In genomic region chr6:25928562-25929324, GRCh38 we compare ENCODE assay signal across 34 cellular contexts. TPM values are rescaled to one million over a fixed set of nuclear protein-coding genes. Genes with fewer than 3 reads are reported as not detected.
"Had no signal": no experiment of that assay in that cellular context is flagged by ENCODE, and none has a peak within 500 bp of the region (broad histone marks: within the 10 kb centered on the region; RNA-seq: fewer than 3 reads in every experiment).

No MANE protein-coding gene starts in this region.

- DNase-seq: activated CD4-positive, alpha-beta memory T cell treated with anti-CD3 and anti-CD28 coated beads, Interleukin-2, amount 10 ng/mL, durations not matched to agents 7 days and 5 days; activated CD4-positive, alpha-beta T cell treated with anti-CD3 and anti-CD28 coated beads for 1 hour; activated CD4-positive, alpha-beta T cell treated with anti-CD3 and anti-CD28 coated beads, Interleukin-2, amount 10 ng/mL, durations not matched to agents 7 days and 5 days; activated CD8-positive, alpha-beta memory T cell treated with anti-CD3 and anti-CD28 coated beads, Interleukin-2, amount 50 U/mL, for 48 hours; activated naive CD8-positive, alpha-beta T cell treated with anti-CD3 and anti-CD28 coated beads, Interleukin-2, amount 50 U/mL, for 24 hours; activated T-cell treated with anti-CD3 and anti-CD28 coated beads, Interleukin-2, amount 50 U/mL, for 24 hours; amygdala; central memory CD4-positive, alpha-beta T cell; hippocampal formation; left lung; mesendoderm; posterior cingulate gyrus; sigmoid colon; stimulated activated CD4-positive, alpha-beta T cell treated with anti-CD3 and anti-CD28 coated beads, Interleukin-15, amount 100 ng/mL, for 24 hours; stimulated activated CD4-positive, alpha-beta T cell treated with anti-CD3 and anti-CD28 coated beads, Interleukin-2, amount 100 ng/mL, for 24 hours; stimulated activated naive B cell treated with anti-CD40 and anti-IgM and Interleukin-4, amounts not matched to agents 10 μg/mL and 1 μg/mL and 100 μg/mL, for 72 hours; stomach; T-helper 17 cell; T1000; thyroid gland had no signal

- H3K4me1 ChIP-seq: breast epithelium, gastroesophageal sphincter, left lung, sigmoid colon, thyroid gland had no signal

- H3K4me3 ChIP-seq: breast epithelium, gastroesophageal sphincter, left lung, lung, sigmoid colon, stomach, thyroid gland had no signal

- H3K27me3 Mint-ChIP-seq: activated CD4-positive, alpha-beta memory T cell treated with anti-CD3 and anti-CD28 coated beads, Interleukin-2, amount 10 ng/mL, durations not matched to agents 7 days and 5 days; activated CD4-positive, alpha-beta T cell treated with anti-CD3 and anti-CD28 coated beads, Interleukin-2, amount 10 ng/mL, durations not matched to agents 7 days and 5 days; activated naive CD4-positive, alpha-beta T cell treated with anti-CD3 and anti-CD28 coated beads, Interleukin-2, amount 50 U/mL, for 24 hours; activated T-cell treated with anti-CD3 and anti-CD28 coated beads, Interleukin-2, amount 50 U/mL, for 24 hours; stimulated activated naive B cell treated with anti-CD40 and anti-IgM and Interleukin-4, amounts not matched to agents 10 μg/mL and 1 μg/mL and 100 μg/mL, for 72 hours had no signal

- H3K27me3 ChIP-seq: breast epithelium, left lung, sigmoid colon, stomach, thyroid gland had no signal

- H3K4me3 Mint-ChIP-seq: activated CD4-positive, alpha-beta memory T cell treated with anti-CD3 and anti-CD28 coated beads, Interleukin-2, amount 10 ng/mL, durations not matched to agents 7 days and 5 days; activated CD4-positive, alpha-beta T cell treated with anti-CD3 and anti-CD28 coated beads, Interleukin-2, amount 10 ng/mL, durations not matched to agents 7 days and 5 days; activated naive CD4-positive, alpha-beta T cell treated with anti-CD3 and anti-CD28 coated beads, Interleukin-2, amount 50 U/mL, for 24 hours; activated naive CD8-positive, alpha-beta T cell treated with anti-CD3 and anti-CD28 coated beads, Interleukin-2, amount 50 U/mL, for 24 hours; activated T-cell treated with anti-CD3 and anti-CD28 coated beads, Interleukin-2, amount 50 U/mL, for 24 hours; natural killer cell treated with Interleukin-12 subunit alpha and Interleukin-12 subunit beta and Interleukin-15 and Interleukin-18, amount 100 ng/mL, for 72 hours; stimulated activated naive B cell treated with anti-CD40 and anti-IgM and Interleukin-4, amounts not matched to agents 10 μg/mL and 1 μg/mL and 100 μg/mL, for 72 hours; T-helper 17 cell had no signal

- H3K27ac Mint-ChIP-seq: activated CD4-positive, alpha-beta memory T cell treated with anti-CD3 and anti-CD28 coated beads, Interleukin-2, amount 10 ng/mL, durations not matched to agents 7 days and 5 days; activated CD4-positive, alpha-beta T cell treated with anti-CD3 and anti-CD28 coated beads, Interleukin-2, amount 10 ng/mL, durations not matched to agents 7 days and 5 days; activated naive CD4-positive, alpha-beta T cell treated with anti-CD3 and anti-CD28 coated beads, Interleukin-2, amount 50 U/mL, for 24 hours; activated naive CD8-positive, alpha-beta T cell treated with anti-CD3 and anti-CD28 coated beads, Interleukin-2, amount 50 U/mL, for 24 hours; activated T-cell treated with anti-CD3 and anti-CD28 coated beads, Interleukin-2, amount 50 U/mL, for 24 hours; activated T-helper 2 cell treated with anti-CD3 and anti-CD28 coated beads, Interferon-gamma antibody, Interleukin-2, Interleukin-4, amounts not matched to agents 10 μg/mL and 5 μg/mL and 100 μg/mL, durations not matched to agents 14 hours and 24 hours and 36 hours; natural killer cell treated with Interleukin-12 subunit alpha and Interleukin-12 subunit beta and Interleukin-15 and Interleukin-18, amount 100 ng/mL, for 72 hours; stimulated activated naive B cell treated with anti-CD40 and anti-IgM and Interleukin-4, amounts not matched to agents 10 μg/mL and 1 μg/mL and 100 μg/mL, for 72 hours; T-helper 17 cell had no signal

- H3K36me3 ChIP-seq: breast epithelium, gastroesophageal sphincter, left lung, sigmoid colon, stomach, thyroid gland had no signal

- H3K9me3 ChIP-seq: breast epithelium, gastroesophageal sphincter, left lung, sigmoid colon, stomach, thyroid gland had no signal

- FAIRE-seq: endothelial cell of umbilical vein had no signal

- H3K36me3 Mint-ChIP-seq: activated naive CD4-positive, alpha-beta T cell treated with anti-CD3 and anti-CD28 coated beads, Interleukin-2, amount 50 U/mL, for 24 hours; natural killer cell treated with Interleukin-12 subunit alpha and Interleukin-12 subunit beta and Interleukin-15 and Interleukin-18, amount 100 ng/mL, for 72 hours; stimulated activated naive B cell treated with anti-CD40 and anti-IgM and Interleukin-4, amounts not matched to agents 10 μg/mL and 1 μg/mL and 100 μg/mL, for 72 hours had no signal

- ATAC-seq: activated naive CD8-positive, alpha-beta T cell treated with anti-CD3 and anti-CD28 coated beads, Interleukin-2, amount 50 U/mL, for 24 hours; gastroesophageal sphincter; natural killer cell treated with Interleukin-12 subunit alpha and Interleukin-12 subunit beta and Interleukin-15 and Interleukin-18, amount 100 ng/mL, for 72 hours; stimulated activated naive B cell treated with anti-CD40 and anti-IgM and Interleukin-4, amounts not matched to agents 10 μg/mL and 1 μg/mL and 100 μg/mL, for 72 hours; T-helper 17 cell had no signal

- H3K27ac ChIP-seq: breast epithelium, gastroesophageal sphincter, left lung, sigmoid colon, stomach, thyroid gland had no signal

- H3K9me3 Mint-ChIP-seq: activated CD4-positive, alpha-beta memory T cell treated with anti-CD3 and anti-CD28 coated beads, Interleukin-2, amount 10 ng/mL, durations not matched to agents 7 days and 5 days; activated CD4-positive, alpha-beta T cell treated with anti-CD3 and anti-CD28 coated beads, Interleukin-2, amount 10 ng/mL, durations not matched to agents 7 days and 5 days; activated naive CD4-positive, alpha-beta T cell treated with anti-CD3 and anti-CD28 coated beads, Interleukin-2, amount 50 U/mL, for 24 hours; activated naive CD8-positive, alpha-beta T cell treated with anti-CD3 and anti-CD28 coated beads, Interleukin-2, amount 50 U/mL, for 24 hours; activated T-cell treated with anti-CD3 and anti-CD28 coated beads, Interleukin-2, amount 50 U/mL, for 24 hours; activated T-helper 2 cell treated with anti-CD3 and anti-CD28 coated beads, Interferon-gamma antibody, Interleukin-2, Interleukin-4, amounts not matched to agents 10 μg/mL and 5 μg/mL and 100 μg/mL, durations not matched to agents 14 hours and 24 hours and 36 hours; natural killer cell treated with Interleukin-12 subunit alpha and Interleukin-12 subunit beta and Interleukin-15 and Interleukin-18, amount 100 ng/mL, for 72 hours; stimulated activated naive B cell treated with anti-CD40 and anti-IgM and Interleukin-4, amounts not matched to agents 10 μg/mL and 1 μg/mL and 100 μg/mL, for 72 hours had no signal

- H3K4me1 Mint-ChIP-seq: activated CD4-positive, alpha-beta T cell treated with anti-CD3 and anti-CD28 coated beads, Interleukin-2, amount 10 ng/mL, durations not matched to agents 7 days and 5 days; activated naive CD4-positive, alpha-beta T cell treated with anti-CD3 and anti-CD28 coated beads, Interleukin-2, amount 50 U/mL, for 24 hours; activated naive CD8-positive, alpha-beta T cell treated with anti-CD3 and anti-CD28 coated beads, Interleukin-2, amount 50 U/mL, for 24 hours; stimulated activated naive B cell treated with anti-CD40 and anti-IgM and Interleukin-4, amounts not matched to agents 10 μg/mL and 1 μg/mL and 100 μg/mL, for 72 hours; T-helper 17 cell had no signal

RNA-seq across cellular contexts. Expression of gene SLC17A2, which starts 1.7 kb away (rescaled TPM):
- total RNA-seq: activated CD4-positive, alpha-beta memory T cell treated with anti-CD3 and anti-CD28 coated beads, Interleukin-2, amount 10 ng/mL, durations not matched to agents 7 days and 5 days; activated CD4-positive, alpha-beta T cell treated with anti-CD3 and anti-CD28 coated beads, Interleukin-2, amount 10 ng/mL, durations not matched to agents 7 days and 5 days; breast epithelium; endothelial cell of umbilical vein; fibroblast of lung; fibroblast of villous mesenchyme; gastroesophageal sphincter; kidney epithelial cell; left lung; lung; mononuclear cell; natural killer cell treated with Interleukin-12 subunit alpha and Interleukin-12 subunit beta and Interleukin-15 and Interleukin-18, amount 100 ng/mL, for 72 hours; omental fat pad; sigmoid colon; stomach; T-helper 17 cell; thyroid gland had no signal
- polyA plus RNA-seq: endothelial cell of umbilical vein, esophagus, fibroblast of lung, lung, sigmoid colon, stomach had no signal

RNA-seq across cellular contexts. Expression of gene SLC17A3, which starts 54.7 kb away (rescaled TPM):
- total RNA-seq: breast epithelium; endothelial cell of umbilical vein; fibroblast of lung; fibroblast of villous mesenchyme; gastroesophageal sphincter; kidney epithelial cell; lung; natural killer cell treated with Interleukin-12 subunit alpha and Interleukin-12 subunit beta and Interleukin-15 and Interleukin-18, amount 100 ng/mL, for 72 hours; omental fat pad; sigmoid colon; stomach; thyroid gland; urinary bladder had no signal
- polyA plus RNA-seq: endothelial cell of umbilical vein, esophagus, lung, sigmoid colon, stomach, urinary bladder had no signal
